1 cellular context compared by ENCODE assay signal in genomic region chr17:312476-313148, GRCh38.
TF ChIP-seq lines count a peak whose summit lies in the region.

No MANE protein-coding gene starts in this region.

TF ChIP-seq in HepG2, 621 proteins besides CTCF, POLR2A, EP300 and RAD21 (continued from another document):
- TF ChIP-seq ZGPAT (CRISPR knock-in tag; IDR thresholded peaks at IDR 0.05), result no peak
- no peak for TF ChIP-seq JUND (CRISPR knock-in tag; IDR thresholded peaks at IDR 0.05)
- TF ChIP-seq ADNP (CRISPR knock-in tag; IDR thresholded peaks at IDR 0.05), result no peak
- no peak for TF ChIP-seq PRDM4 (CRISPR knock-in tag; IDR thresholded peaks at IDR 0.05; ENCODE audit: borderline replicate concordance)
- TF ChIP-seq NFKB2 (CRISPR knock-in tag; IDR thresholded peaks at IDR 0.05; ENCODE audit: borderline replicate concordance), result no peak
